18 cellular contexts compared by ENCODE assay signal in genomic region chr9:130284249-130284625, GRCh38. TPM values are rescaled to one million over a fixed set of nuclear protein-coding genes. Genes with fewer than 3 reads are reported as not detected.
"Had no signal": no experiment of that assay in that cellular context is flagged by ENCODE, and none has a peak within 500 bp of the region (broad histone marks: within the 10 kb centered on the region; RNA-seq: fewer than 3 reads in every experiment).

No MANE protein-coding gene starts in this region.

- H3K9ac ChIP-seq: neural progenitor cell, parathyroid adenoma had no signal

- H3K27me3 ChIP-seq: cardiac muscle cell, neural progenitor cell, thyroid gland had no signal

- H3K4me1 ChIP-seq: foreskin keratinocyte, parathyroid adenoma, psoas muscle had no signal

- H3K4me3 ChIP-seq: cardiac muscle cell, hepatocyte, neural progenitor cell, psoas muscle, suprapubic skin, thyroid gland had no signal

- H3K9me3 ChIP-seq: psoas muscle, suprapubic skin, thyroid gland had no signal

- ATAC-seq: foreskin keratinocyte; left lobe of liver; natural killer cell treated with Interleukin-12 subunit alpha and Interleukin-12 subunit beta and Interleukin-15 and Interleukin-18, amount 100 ng/mL, for 72 hours; psoas muscle had no signal

- DNase-seq: cerebellar nuclear complex; erythroblast; foreskin keratinocyte; head of caudate nucleus; occipital lobe; psoas muscle; small intestine; stimulated activated CD4-positive, alpha-beta T cell treated with anti-CD3 and anti-CD28 coated beads, Interleukin-12 subunit alpha, Interleukin-12 subunit beta, amount 100 ng/mL, for 4 hours; stimulated activated naive CD4-positive, alpha-beta T cell treated with Interleukin-2 at 50 U/mL for 16 hours; thyroid gland had no signal

- H3K36me3 ChIP-seq: cardiac muscle cell, neural progenitor cell, suprapubic skin, thyroid gland had no signal

- H3K27ac ChIP-seq: cardiac muscle cell, foreskin keratinocyte, hepatocyte, neural progenitor cell, parathyroid adenoma, psoas muscle, suprapubic skin, thyroid gland had no signal

RNA-seq across cellular contexts. Expression of gene HMCN2, which starts 18.7 kb away (rescaled TPM):
- total RNA-seq: foreskin keratinocyte; kidney epithelial cell; natural killer cell treated with Interleukin-12 subunit alpha and Interleukin-12 subunit beta and Interleukin-15 and Interleukin-18, amount 100 ng/mL, for 72 hours; occipital lobe had no signal
